Comparison of ENCODE assay signal across 9 cellular contexts in the genomic region with DNA sequence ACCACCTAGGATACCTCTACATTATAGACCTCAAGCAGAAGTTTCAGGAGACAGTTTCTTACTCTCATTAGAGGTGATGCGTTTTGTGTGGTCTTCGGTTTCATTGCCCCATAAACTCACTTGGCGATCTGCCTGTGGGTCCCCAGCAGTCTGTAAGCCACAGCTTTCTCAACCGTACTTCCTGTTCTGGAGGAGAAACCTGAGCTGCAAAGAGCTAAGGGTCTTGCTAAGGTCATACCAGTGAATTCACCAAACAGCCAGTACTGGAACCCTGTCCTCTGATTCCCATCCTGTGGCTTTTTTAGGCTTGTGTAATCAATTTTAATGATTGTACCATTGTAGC.
DNase-seq lines count a peak whose midpoint lies in the region; ATAC-seq and TF ChIP-seq lines count a peak whose summit lies in the region.
"Had no signal": no experiment of that assay in that cellular context is flagged by ENCODE, and none has a peak within 500 bp of the region (broad histone marks: within the 10 kb centered on the region; RNA-seq: fewer than 3 reads in every experiment).

No MANE protein-coding gene starts in this region.

- H3K27ac Mint-ChIP-seq in endodermal cell, result peak overlapping the region; percentile 13

- no peak overlapping the region for H3K4me3 ChIP-seq in BJ (ENCODE audit: low read depth, low read length)
- H3K4me3 ChIP-seq in endodermal cell (ENCODE audit: low read length), result no peak overlapping the region
- H3K4me3 ChIP-seq in testis, result no peak overlapping the region
- H3K4me3 ChIP-seq: cardiac muscle cell had no signal

- WGBS in endodermal cell (ENCODE audit: insufficient coverage in 1 of 2, insufficient read length in 1 of 2), 2 experiments, result 87% methylated on average over 4 of the region's 4 CpGs
- WGBS in testis, 2 donors, result 60 to 68% methylated on average over 4 of the region's 4 CpGs

- TF ChIP-seq CTCF in BJ (IDR thresholded peaks at IDR 0.05; ENCODE audit: insufficient read depth, low read depth, low read length) (no peak), endodermal cell (conservative IDR thresholded peaks at IDR 0.05) (no peak), testis (IDR thresholded peaks at IDR 0.05) (no peak)

- H3K4me1 Mint-ChIP-seq in endodermal cell, result no peaks in the 10 kb centered on the region

- H3K9ac ChIP-seq in endodermal cell (ENCODE audit: extremely low read depth, low read length, poor library complexity, severe bottlenecking), result no peak overlapping the region

- ATAC-seq in GM21515 (IDR thresholded peaks at IDR 0.05; ENCODE audit: unreplicated experiment) (peak; percentile 58), HG03095 (IDR thresholded peaks at IDR 0.05; ENCODE audit: unreplicated experiment) (no peak), HG02678 (IDR thresholded peaks at IDR 0.05; ENCODE audit: unreplicated experiment) (no peak)

- H3K4me1 ChIP-seq in endodermal cell (ENCODE audit: control insufficient read depth, insufficient read depth, low read length) (no peaks in the 10 kb centered on the region), testis (no peaks in the 10 kb centered on the region)

- H3K36me3 Mint-ChIP-seq in endodermal cell (ENCODE audit: low read depth), result peaks cover 2% of the 10 kb centered on the region

- intact Hi-C loops in testis (cut with DNase I; ENCODE audit: low total_unique reads), result no loop called here

- DNase-seq in BJ (ENCODE audit: low read depth) (peak; percentile 44), NOMO-1 (lab: John Stamatoyannopoulos, UW; ENCODE audit: unreplicated experiment in 2 of 2) (peak; percentile 88 to 98), endodermal cell (peak; percentile 10), HK-2 (ENCODE audit: unreplicated experiment) (no peak), testis (no peak)

- no peaks in the 10 kb centered on the region for H3K9me3 ChIP-seq in endodermal cell (ENCODE audit: control insufficient read depth, low read length)
- no peaks in the 10 kb centered on the region for H3K9me3 ChIP-seq in testis

- CTCF ChIA-PET in BJ (lab: Yijun Ruan, JAX), result interaction anchor here (0.9 to 2.4 kb wide), 4 partner anchors 8 to 27 kb away, joined by 3 to 9 read pairs (median 4); no protein-coding TSS in a partner anchor

- H3K27me3 ChIP-seq in BJ (ENCODE audit: control insufficient read depth, insufficient read depth, low read length) (peaks cover 2% of the 10 kb centered on the region; the same call in 1 of the 2 replicates), endodermal cell (ENCODE audit: control insufficient read depth, insufficient read depth, low read length, poor library complexity, severe bottlenecking) (no peaks in the 10 kb centered on the region), testis (no peaks in the 10 kb centered on the region)
- H3K27me3 ChIP-seq: cardiac muscle cell had no signal

- no peaks in the 10 kb centered on the region for H3K9me3 Mint-ChIP-seq in endodermal cell

- no peak overlapping the region for H3K4me3 Mint-ChIP-seq in endodermal cell

- H3K27me3 Mint-ChIP-seq in endodermal cell (ENCODE audit: insufficient read depth), result no peaks in the 10 kb centered on the region

- H3K36me3 ChIP-seq in BJ (ENCODE audit: control insufficient read depth, insufficient read depth, low read length) (no peaks in the 10 kb centered on the region), endodermal cell (ENCODE audit: control insufficient read depth, insufficient read depth, low read length) (no peaks in the 10 kb centered on the region), testis (ENCODE audit: low read depth, missing control alignments) (no peaks in the 10 kb centered on the region)
- H3K36me3 ChIP-seq: cardiac muscle cell had no signal

- H3K27ac ChIP-seq in endodermal cell (ENCODE audit: low read depth, low read length) (peak overlapping the region; percentile 13), testis (no peak overlapping the region)
- H3K27ac ChIP-seq: cardiac muscle cell had no signal

- no peak for TF ChIP-seq POLR2A in testis (IDR thresholded peaks at IDR 0.05)

- POLR2A ChIA-PET in BJ (lab: Charles Lee), result no interaction called here

Comparison
In these comparisons a context has a peak if more than half of its experiments do, and no peak if none do; other contexts are left out.
1. DNase-seq: peak in BJ (single experiment), NOMO-1 (2 of 2) and endodermal cell (single experiment); none in HK-2 (single experiment) and testis (single experiment).